8 cellular contexts compared by ENCODE assay signal in genomic region chr16:69339289-69340094, GRCh38. TPM values are rescaled to one million over a fixed set of nuclear protein-coding genes. Genes with fewer than 3 reads are reported as not detected.
A peak's percentile ranks its signal among the peaks of the same experiment; 100 is the strongest.
DNase-seq lines count a peak whose midpoint lies in the region; ATAC-seq and TF ChIP-seq lines count a peak whose summit lies in the region.

COG8 (minus strand) TSS chr16:69339564; CDS start chr16:69339552, 12 bp downstream.
NIP7 (plus strand) TSS chr16:69339772; CDS start chr16:69339830, 58 bp downstream.

- TF ChIP-seq CTCF in epithelial cell of esophagus (IDR thresholded peaks at IDR 0.05; ENCODE audit: insufficient read depth, low read depth, low read length, missing control alignments) = peak; percentile 85

- TF ChIP-seq EP300 in Ishikawa (IDR thresholded peaks at IDR 0.05; ENCODE audit: borderline replicate concordance) = no peak

- H3K4me3 ChIP-seq in epithelial cell of esophagus (ENCODE audit: low read length) = peak within 1 kb of the TSS; percentile 93
- H3K4me3 ChIP-seq in mononuclear cell (ENCODE audit: low read length) = peak within 1 kb of the TSS; percentile 65

- no peaks in the 10 kb centered on the region for H3K9me3 ChIP-seq in mononuclear cell (ENCODE audit: low read depth, low read length)

- no peak for TF ChIP-seq RAD21 in Ishikawa (IDR thresholded peaks at IDR 0.05; ENCODE audit: low read depth)

- peaks cover 31% of the 10 kb centered on the region for H3K4me1 ChIP-seq in mononuclear cell (ENCODE audit: insufficient read depth, low read length)

- H3K27me3 ChIP-seq in mononuclear cell (ENCODE audit: insufficient read depth, low read length) = no peaks in the 10 kb centered on the region

- DNase-seq in DMS153 treated with DMSO at 0.1 percent for 48 hours (lab: John Stamatoyannopoulos, UW; ENCODE audit: unreplicated experiment) (peak; percentile 99), OCI-M2 (lab: John Stamatoyannopoulos, UW; ENCODE audit: unreplicated experiment) (peak; percentile 73), activated T-cell treated with anti-CD3 and anti-CD28 coated beads for 4 hours (peak; percentile 88), epithelial cell of esophagus (ENCODE audit: low read depth) (peak; percentile 99)
- peak; percentile 76 to 81 for DNase-seq in stimulated activated CD8-positive, alpha-beta memory T cell treated with anti-CD3 and anti-CD28 coated beads, Interleukin-4, amount 100 ng/mL, for 1 hour (ENCODE audit: low read depth in 2 of 2, low spot score in 1 of 2)

- peak; percentile 93 for ATAC-seq in GM21529 (IDR thresholded peaks at IDR 0.05; ENCODE audit: unreplicated experiment)

TF ChIP-seq in Ishikawa, 13 proteins besides CTCF, POLR2A, EP300 and RAD21:
- TF ChIP-seq USF1 (IDR thresholded peaks at IDR 0.05) = peak; percentile 51
- TF ChIP-seq ZBTB7A (IDR thresholded peaks at IDR 0.05; ENCODE audit: low read depth) = no peak
- TF ChIP-seq REST (IDR thresholded peaks at IDR 0.05; ENCODE audit: low read depth) = no peak
- 0 out of 2 replicates have a peak, but pooled peaks have one; percentile 6 for TF ChIP-seq EGR1 (IDR thresholded peaks at IDR 0.05)
- TF ChIP-seq CREB1 (IDR thresholded peaks at IDR 0.05; ENCODE audit: low read depth) = peak; percentile 75
- no peak for TF ChIP-seq CEBPB (IDR thresholded peaks at IDR 0.05)
- TF ChIP-seq FOXM1 (IDR thresholded peaks at IDR 0.05; ENCODE audit: borderline replicate concordance, low read depth) = no peak
- TF ChIP-seq TAF1 (IDR thresholded peaks at IDR 0.05; ENCODE audit: low read depth) = peak; percentile 98
- TF ChIP-seq TEAD4 (IDR thresholded peaks at IDR 0.05) = no peak
- no peak for TF ChIP-seq NFIC (IDR thresholded peaks at IDR 0.05)
- no peak for TF ChIP-seq TCF12 (IDR thresholded peaks at IDR 0.05; ENCODE audit: low read depth)
- TF ChIP-seq YY1 (IDR thresholded peaks at IDR 0.05; ENCODE audit: low read depth) = peak; percentile 96
- peak; percentile 91 for TF ChIP-seq MAX (IDR thresholded peaks at IDR 0.05)

RNA-seq across cellular contexts. Expression of gene COG8, which starts in this region (rescaled TPM):
- 15.3 TPM for total RNA-seq in mononuclear cell

RNA-seq across cellular contexts. Expression of gene NIP7, which starts in this region (rescaled TPM):
- total RNA-seq in mononuclear cell = 22.5 TPM

Comparison
In these comparisons a context has a peak if more than half of its experiments do, and no peak if none do; other contexts are left out.
1. Peak in every context shown above with its lines: DNase-seq, ATAC-seq and H3K4me3 ChIP-seq.